Comparison of ENCODE assay signal across 8 cellular contexts in the genomic region with DNA sequence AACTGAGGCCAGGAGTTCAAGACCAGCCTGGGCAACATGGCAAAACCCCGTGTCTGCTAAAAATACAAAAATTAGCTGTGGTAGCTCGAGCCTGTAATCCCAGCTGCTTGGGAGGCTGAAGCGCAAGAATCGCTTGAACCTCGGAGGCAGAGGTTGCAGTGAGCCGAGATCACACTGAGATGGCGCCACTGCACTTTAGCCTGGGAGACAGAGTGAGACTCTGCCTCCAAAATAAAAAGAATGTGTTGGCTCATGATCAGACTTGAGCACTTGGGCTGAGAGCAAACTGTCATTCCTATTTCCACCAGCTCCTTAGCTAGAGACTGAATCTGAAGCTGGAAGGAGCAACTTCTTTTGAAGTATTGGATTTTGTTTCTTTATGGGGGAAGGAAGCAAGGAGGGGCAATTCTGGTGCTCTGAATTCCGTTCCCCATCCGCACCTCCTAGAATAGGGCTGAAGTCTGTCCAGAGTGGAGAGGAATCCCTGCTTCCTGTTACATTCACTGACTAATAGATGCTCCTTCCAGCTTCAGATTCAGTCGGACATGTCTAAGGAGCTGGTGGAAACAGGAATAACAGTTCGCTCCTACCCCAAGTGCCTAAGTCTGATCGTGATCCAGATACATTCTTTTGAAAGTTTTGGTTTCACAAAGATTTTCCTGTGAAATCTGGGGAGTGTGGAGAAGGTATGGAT. TPM values are rescaled to one million over a fixed set of nuclear protein-coding genes. Genes with fewer than 3 reads are reported as not detected.
DNase-seq lines count a peak whose midpoint lies in the region; ATAC-seq and TF ChIP-seq lines count a peak whose summit lies in the region.

No MANE protein-coding gene starts in this region.

- H3K27ac ChIP-seq in ascending aorta (peak overlapping the region; percentile 61 to 65), transverse colon (peak overlapping the region; percentile 10 to 53 (median 40))

- no peak for TF ChIP-seq EP300 in transverse colon (IDR thresholded peaks at IDR 0.05; ENCODE audit: low read depth)

- in situ Hi-C loops in transverse colon (cut with MboI; ENCODE audit: low pct_ligation_motif_present in 1 of 4, low pct_unique_long_range_greater_than_20kb in 1 of 4, low sequenced_read_pairs in 3 of 4) = no loop called here

- no peak for ATAC-seq in GM19463 (IDR thresholded peaks at IDR 0.05; ENCODE audit: unreplicated experiment)

- H3K27me3 ChIP-seq in ascending aorta (no peaks in the 10 kb centered on the region), transverse colon (no peaks in the 10 kb centered on the region)

- peak overlapping the region in 1 of 2 donors; percentile 14 for H3K4me3 ChIP-seq in ascending aorta
- H3K4me3 ChIP-seq in transverse colon = no peak overlapping the region

- 44 to 54% methylated on average over 6 to 12 of the region's 12 CpGs for WGBS in transverse colon (ENCODE audit: low coverage in 1 of 2), 2 donors

- TF ChIP-seq POLR2A in transverse colon (IDR thresholded peaks at IDR 0.05) = no peak

- peak; percentile 5 for DNase-seq in NCI-H748 (lab: John Stamatoyannopoulos, UW; ENCODE audit: unreplicated experiment)
- DNase-seq in NCI-H748 treated with DMSO at 0.1 percent for 48 hours (lab: John Stamatoyannopoulos, UW) = no peak
- DNase-seq in NAMALWA (ENCODE audit: low spot score) = peak; percentile 63
- DNase-seq in ascending aorta (ENCODE audit: low spot score in 2 of 2) = peak in 1 of 2 donors; percentile 67
- peak; percentile 57 for DNase-seq in kidney tubule cell (ENCODE audit: low spot score)
- DNase-seq in transverse colon = peak; percentile 44
- no peak for DNase-seq in mucosa of gallbladder (ENCODE audit: low spot score)

- H3K9me3 ChIP-seq in ascending aorta (no peaks in the 10 kb centered on the region), transverse colon (no peaks in the 10 kb centered on the region)

- H3K4me1 ChIP-seq in ascending aorta (peaks cover 0 to 25% of the 10 kb centered on the region in 2 donors), transverse colon (peaks cover 14 to 31% (median 20%) of the 10 kb centered on the region in 4 donors)

- intact Hi-C loops in ascending aorta (cut with DNase I) = no loop called here
- intact Hi-C loops in transverse colon (cut with DNase I; ENCODE audit: low total_unique reads) = loop anchor here (2.0 kb wide), 1 partner anchor 39 kb away; no protein-coding TSS in a partner anchor

- H3K36me3 ChIP-seq in ascending aorta (peaks cover 23 to 25% of the 10 kb centered on the region in 2 donors), transverse colon (peaks cover 0 to 24% (median 9%) of the 10 kb centered on the region in 4 donors)

- TF ChIP-seq CTCF in ascending aorta (IDR thresholded peaks at IDR 0.05) (peak; percentile 28 to 69 (median 50)), transverse colon (IDR thresholded peaks at IDR 0.05) (peak; percentile 35 to 58 (median 42))

RNA-seq across cellular contexts. Expression of gene ZNF672, which starts 3.8 kb away (rescaled TPM):
- total RNA-seq in ascending aorta (30.9 TPM), transverse colon (10 to 100 TPM; 34.8 to 53.1 (median 44.7) TPM), mucosa of gallbladder (41.6 TPM)

RNA-seq across cellular contexts. Expression of gene SH3BP5L, which starts 16.1 kb away (rescaled TPM):
- total RNA-seq in ascending aorta (15.9 TPM), transverse colon (10 to 100 TPM; 28.1 to 36.2 (median 31.4) TPM), mucosa of gallbladder (40.0 TPM)

RNA-seq across cellular contexts. Expression of gene ZNF692, which starts 17.0 kb away (rescaled TPM):
- total RNA-seq in ascending aorta = 13.8 TPM
- total RNA-seq in transverse colon = 100 to 1,000 TPM in 1 of 4 donors, 10 to 100 TPM in 3; 41.8 to 100 (median 64.6) TPM
- 62.7 TPM for total RNA-seq in mucosa of gallbladder

Comparison
In these comparisons a context has a peak if more than half of its experiments do, and no peak if none do; other contexts are left out.
1. DNase-seq: peak in NCI-H748 (single experiment), NAMALWA (single experiment), kidney tubule cell (single experiment) and transverse colon (single experiment); none in NCI-H748 treated with DMSO at 0.1 percent for 48 hours (single experiment) and mucosa of gallbladder (single experiment).